Comparison of ENCODE assay signal across 20 cellular contexts in the genomic region with DNA sequence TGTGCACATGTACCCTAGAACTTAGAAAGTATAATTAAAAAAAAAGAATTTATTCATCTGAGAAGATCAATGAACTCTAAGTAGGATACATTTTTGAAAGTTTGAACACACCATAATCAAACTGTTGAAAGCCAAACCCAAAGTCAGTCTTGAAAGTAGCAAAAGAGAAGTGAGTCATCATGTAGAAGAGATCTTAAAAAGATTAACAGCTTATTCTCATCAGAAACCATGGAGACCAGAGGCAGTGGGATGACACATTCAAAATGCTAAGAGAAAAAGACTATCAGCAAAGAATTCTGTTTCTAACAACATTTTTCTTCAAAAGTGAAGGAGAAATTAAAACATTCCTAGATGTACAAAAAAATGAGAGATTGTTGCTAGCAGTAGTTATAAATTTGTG.
"Had no signal": no experiment of that assay in that cellular context is flagged by ENCODE, and none has a peak within 500 bp of the region (broad histone marks: within the 10 kb centered on the region; RNA-seq: fewer than 3 reads in every experiment).

No MANE protein-coding gene starts in this region.

- H3K27me3 ChIP-seq: esophagus muscularis mucosa, gastrocnemius medialis, tibial nerve had no signal

- H3K27ac ChIP-seq: esophagus muscularis mucosa, gastrocnemius medialis, tibial nerve had no signal

- FAIRE-seq: bronchial epithelial cell, keratinocyte had no signal

- H3K4me3 ChIP-seq: esophagus muscularis mucosa, gastrocnemius medialis, tibial nerve had no signal

- H3K36me3 ChIP-seq: esophagus muscularis mucosa, gastrocnemius medialis, tibial nerve had no signal

- DNase-seq: activated CD4-positive, alpha-beta T cell treated with anti-CD3 and anti-CD28 coated beads for 1 hour; activated CD8-positive, alpha-beta memory T cell treated with anti-CD3 and anti-CD28 coated beads, Interleukin-2, amount 50 U/mL, for 48 hours; activated naive CD4-positive, alpha-beta T cell; activated T-cell treated with anti-CD3 and anti-CD28 coated beads, Interleukin-2, amount 50 U/mL, for 24 hours; anterior cingulate cortex; endodermal cell; gastrocnemius medialis; glutamatergic neuron; left cardiac atrium; left ventricle myocardium superior; posterior cingulate gyrus; right cardiac atrium; stimulated activated CD4-positive, alpha-beta T cell treated with anti-CD3 and anti-CD28 coated beads, Interleukin-15, amount 100 ng/mL, for 24 hours; stimulated activated CD4-positive, alpha-beta T cell treated with anti-CD3 and anti-CD28 coated beads, Interleukin-2, amount 100 ng/mL, for 24 hours; stimulated activated naive CD4-positive, alpha-beta T cell treated with Interleukin-2 at 50 U/mL for 16 hours had no signal

- H3K4me1 ChIP-seq: esophagus muscularis mucosa, gastrocnemius medialis, tibial nerve had no signal

- H3K9me3 ChIP-seq: gastrocnemius medialis had no signal

- ATAC-seq: activated naive CD4-positive, alpha-beta T cell treated with anti-CD3 and anti-CD28 coated beads, Interleukin-2, amount 50 U/mL, for 72 hours; gastrocnemius medialis; left cardiac atrium; left ventricle myocardium superior; right cardiac atrium had no signal
